In the genomic region with DNA sequence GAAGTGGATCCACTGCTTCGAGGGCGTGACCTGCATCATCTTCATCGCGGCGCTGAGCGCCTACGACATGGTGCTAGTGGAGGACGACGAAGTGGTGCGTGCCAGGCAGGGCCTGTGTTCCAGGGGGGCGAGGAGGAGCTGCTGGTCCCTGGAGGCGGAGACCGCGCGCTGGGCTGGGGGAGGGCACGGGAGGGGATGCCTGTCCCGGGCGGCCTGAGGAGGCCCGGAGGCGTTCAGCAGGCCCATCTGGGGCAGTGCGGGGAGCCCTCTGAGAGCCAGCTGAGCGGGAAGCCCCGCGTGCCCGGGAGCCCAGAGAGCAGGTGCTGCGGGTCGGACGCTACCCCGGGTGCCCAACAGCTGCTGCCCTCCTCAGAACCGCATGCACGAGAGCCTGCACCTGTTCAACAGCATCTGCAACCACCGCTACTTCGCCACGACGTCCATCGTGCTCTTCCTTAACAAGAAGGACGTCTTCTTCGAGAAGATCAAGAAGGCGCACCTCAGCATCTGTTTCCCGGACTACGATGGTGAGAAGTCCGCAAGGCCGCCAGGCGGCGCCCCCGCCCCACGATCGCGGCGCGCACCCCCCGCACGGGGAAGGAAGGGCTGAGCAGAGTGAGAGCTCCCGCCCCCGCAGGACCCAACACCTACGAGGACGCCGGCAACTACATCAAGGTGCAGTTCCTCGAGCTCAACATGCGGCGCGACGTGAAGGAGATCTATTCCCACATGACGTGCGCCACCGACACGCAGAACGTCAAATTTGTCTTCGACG, we compare ENCODE assay signal across 8 cellular contexts. TPM values are rescaled to one million over a fixed set of nuclear protein-coding genes. Genes with fewer than 3 reads are reported as not detected.
DNase-seq lines count a peak whose midpoint lies in the region; ATAC-seq and TF ChIP-seq lines count a peak whose summit lies in the region.

No MANE protein-coding gene starts in this region.

- H3K4me3 ChIP-seq in OCI-LY3 (ENCODE audit: low read length) (no peak overlapping the region), subcutaneous abdominal adipose tissue (ENCODE audit: low read depth in 1 of 5, low read length in 5 of 5) (peak overlapping the region in 4 of 5 donors; percentile 22 to 53 (median 38))

- DNase-seq in Right ventricle myocardium inferior (ENCODE audit: missing footprints), result peak; percentile 73
- no peak for DNase-seq in cardiac septum (ENCODE audit: low spot score)
- peak; percentile 87 for DNase-seq in activated T-cell treated with anti-CD3 and anti-CD28 coated beads, Interleukin-2, amount 50 U/mL, for 72 hours
- peak; percentile 52 for DNase-seq in fibroblast of peridontal ligament (ENCODE audit: extremely low read depth)
- peak; percentile 36 for DNase-seq in omental fat pad (ENCODE audit: low spot score)

- H3K27ac ChIP-seq in OCI-LY3 (ENCODE audit: low read length), result no peak overlapping the region
- H3K27ac ChIP-seq in subcutaneous abdominal adipose tissue (ENCODE audit: low read depth, low read length), result no peak overlapping the region

- no peaks in the 10 kb centered on the region for H3K36me3 Mint-ChIP-seq in activated T-cell treated with anti-CD3 and anti-CD28 coated beads, Interleukin-2, amount 50 U/mL, for 72 hours (ENCODE audit: insufficient read depth in 2 of 2)

- no peak overlapping the region for H3K27ac Mint-ChIP-seq in activated T-cell treated with anti-CD3 and anti-CD28 coated beads, Interleukin-2, amount 50 U/mL, for 72 hours

- intact Hi-C loops in Right ventricle myocardium inferior (cut with DNase I) (loop anchor here (1.0 kb wide), 2 partner anchors 32 to 79 kb away; no protein-coding TSS in a partner anchor), cardiac septum (cut with DNase I) (loop anchor here (5.0 kb wide), 1 partner anchor 128 kb away; the partner anchor contains the start of gene HYAL2)

- H3K79me2 ChIP-seq in OCI-LY3 (ENCODE audit: low read length), result no peaks in the 10 kb centered on the region

- H3K27me3 ChIP-seq in OCI-LY3 (ENCODE audit: low read depth, low read length) (no peaks in the 10 kb centered on the region), subcutaneous abdominal adipose tissue (ENCODE audit: control insufficient read depth in 5 of 5, insufficient read depth in 4 of 5, low read length in 5 of 5) (peaks cover 9 to 42% (median 31%) of the 10 kb centered on the region in 5 donors)

- peak overlapping the region; percentile 51 to 68 for H3K4me3 Mint-ChIP-seq in activated T-cell treated with anti-CD3 and anti-CD28 coated beads, Interleukin-2, amount 50 U/mL, for 72 hours

- H3K4me2 ChIP-seq in OCI-LY3 (ENCODE audit: low read length), result no peak overlapping the region

- H3K9me3 ChIP-seq in OCI-LY3 (ENCODE audit: insufficient read depth, low read length) (no peaks in the 10 kb centered on the region), subcutaneous abdominal adipose tissue (ENCODE audit: control insufficient read depth in 5 of 5, low read length in 5 of 5) (no peaks in the 10 kb centered on the region)

- no peak overlapping the region for H2AFZ ChIP-seq in OCI-LY3 (ENCODE audit: low read depth, low read length)

- H3K9ac ChIP-seq in OCI-LY3 (ENCODE audit: low read length) (no peak overlapping the region), subcutaneous abdominal adipose tissue (ENCODE audit: low read length in 5 of 5) (no peak overlapping the region)

- no peaks in the 10 kb centered on the region for H3K9me3 Mint-ChIP-seq in activated T-cell treated with anti-CD3 and anti-CD28 coated beads, Interleukin-2, amount 50 U/mL, for 72 hours

- no peaks in the 10 kb centered on the region for H4K20me1 ChIP-seq in OCI-LY3 (ENCODE audit: insufficient read depth, low read length)

- peaks cover 12% of the 10 kb centered on the region for H3K4me1 Mint-ChIP-seq in activated T-cell treated with anti-CD3 and anti-CD28 coated beads, Interleukin-2, amount 50 U/mL, for 72 hours (ENCODE audit: low read depth)

- ATAC-seq in Right ventricle myocardium inferior, result peak; percentile 76
- peak; percentile 84 to 88 for ATAC-seq in activated T-cell treated with anti-CD3 and anti-CD28 coated beads, Interleukin-2, amount 50 U/mL, for 72 hours (replicated peaks in 1 of 2)
- peak; percentile 56 for ATAC-seq in omental fat pad (ENCODE audit: low FRiP score)
- no peak for ATAC-seq in HG02642 (IDR thresholded peaks at IDR 0.05; ENCODE audit: poor library complexity, unreplicated experiment)

- H3K27me3 Mint-ChIP-seq in activated T-cell treated with anti-CD3 and anti-CD28 coated beads, Interleukin-2, amount 50 U/mL, for 72 hours (ENCODE audit: low read depth), result peaks cover 10% of the 10 kb centered on the region

- H3K4me1 ChIP-seq in OCI-LY3 (ENCODE audit: low read length) (no peaks in the 10 kb centered on the region), subcutaneous abdominal adipose tissue (ENCODE audit: control insufficient read depth in 5 of 5, insufficient read depth in 5 of 5, low read length in 5 of 5) (peaks cover 0 to 18% (median 7%) of the 10 kb centered on the region in 5 donors)

- TF ChIP-seq CTCF in OCI-LY3 (IDR thresholded peaks at IDR 0.05; ENCODE audit: low read depth, low read length) (peak; percentile 13; the same call in 1 of the 2 replicates), omental fat pad (IDR thresholded peaks at IDR 0.05) (peak in 1 of 3 donors; percentile 60)

- H3K36me3 ChIP-seq in OCI-LY3 (replicated peaks; ENCODE audit: low read depth, low read length), result no peaks in the 10 kb centered on the region
- no peaks in the 10 kb centered on the region for H3K36me3 ChIP-seq in subcutaneous abdominal adipose tissue (ENCODE audit: control insufficient read depth in 5 of 5, insufficient read depth in 5 of 5, low read length in 5 of 5)

RNA-seq across cellular contexts. Expression of gene GNAT1, which starts 2.9 kb away (rescaled TPM):
- total RNA-seq in Right ventricle myocardium inferior, result not detected
- total RNA-seq in cardiac septum, result not detected
- not detected for total RNA-seq in activated T-cell treated with anti-CD3 and anti-CD28 coated beads, Interleukin-2, amount 50 U/mL, for 72 hours
- total RNA-seq in omental fat pad, result 1 to 10 TPM in 1 of 4 donors, not detected in 3; 1.3 TPM

RNA-seq across cellular contexts. Expression of gene SLC38A3, which starts 10.8 kb away (rescaled TPM):
- total RNA-seq in Right ventricle myocardium inferior (10.3 TPM), cardiac septum (6.6 TPM), omental fat pad (1 to 10 TPM in 1 of 4 donors, under 1 TPM in 2, not detected in 1; 0.56 to 1.5 (median 0.84) TPM)
- not detected for total RNA-seq in activated T-cell treated with anti-CD3 and anti-CD28 coated beads, Interleukin-2, amount 50 U/mL, for 72 hours

RNA-seq across cellular contexts. Expression of gene SEMA3F, which starts 39.2 kb away (rescaled TPM):
- total RNA-seq in Right ventricle myocardium inferior (12.3 TPM), cardiac septum (10.0 TPM), omental fat pad (10 to 100 TPM; 18.3 to 46.2 (median 33.8) TPM)
- under 1 TPM in 1 of 2 donors, not detected in 1; 0.25 TPM for total RNA-seq in activated T-cell treated with anti-CD3 and anti-CD28 coated beads, Interleukin-2, amount 50 U/mL, for 72 hours

RNA-seq across cellular contexts. Expression of gene GNAI2, which starts 41.7 kb away (rescaled TPM):
- total RNA-seq in Right ventricle myocardium inferior (153 TPM), cardiac septum (153 TPM), omental fat pad (100 to 1,000 TPM; 157 to 305 (median 241) TPM)
- 100 to 1,000 TPM; 263 to 272 TPM for total RNA-seq in activated T-cell treated with anti-CD3 and anti-CD28 coated beads, Interleukin-2, amount 50 U/mL, for 72 hours
